9 cellular contexts compared by ENCODE assay signal in the genomic region with DNA sequence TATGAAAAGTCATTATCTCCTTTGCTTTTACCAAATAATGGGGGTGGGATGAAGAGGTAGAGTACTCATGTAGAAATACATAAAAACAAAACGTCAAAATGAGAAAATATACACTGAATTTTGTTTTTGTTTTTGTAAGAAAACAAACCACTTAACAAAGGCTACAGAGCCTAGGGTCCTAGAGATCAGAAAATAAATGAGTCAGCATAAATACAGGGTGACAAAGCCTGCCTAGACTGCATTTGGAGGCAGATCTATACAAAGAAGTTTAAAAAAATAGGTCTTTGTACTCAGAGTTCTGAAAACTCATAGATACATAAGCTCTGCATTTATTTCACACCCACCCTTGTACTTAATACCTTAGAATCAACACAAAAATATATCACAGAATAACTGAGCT.
"Had no signal": no experiment of that assay in that cellular context is flagged by ENCODE, and none has a peak within 500 bp of the region (broad histone marks: within the 10 kb centered on the region; RNA-seq: fewer than 3 reads in every experiment).

No MANE protein-coding gene starts in this region.

- H3K4me2 ChIP-seq: GM23338, KMS-11 had no signal

- FAIRE-seq: H1, H54, HTR-8/SVneo had no signal

- DNase-seq: H9, HCEC 1CT, Karpas-422, KBM-7 had no signal

- H3K9ac ChIP-seq: KMS-11 had no signal

- H3K4me3 ChIP-seq: GM23338 had no signal

- ATAC-seq: GM23338 had no signal

- H2AFZ ChIP-seq: GM23338 had no signal

- H3K27ac ChIP-seq: KMS-11 had no signal
